ENCODE assay signal across 1 cellular context in the genomic region with DNA sequence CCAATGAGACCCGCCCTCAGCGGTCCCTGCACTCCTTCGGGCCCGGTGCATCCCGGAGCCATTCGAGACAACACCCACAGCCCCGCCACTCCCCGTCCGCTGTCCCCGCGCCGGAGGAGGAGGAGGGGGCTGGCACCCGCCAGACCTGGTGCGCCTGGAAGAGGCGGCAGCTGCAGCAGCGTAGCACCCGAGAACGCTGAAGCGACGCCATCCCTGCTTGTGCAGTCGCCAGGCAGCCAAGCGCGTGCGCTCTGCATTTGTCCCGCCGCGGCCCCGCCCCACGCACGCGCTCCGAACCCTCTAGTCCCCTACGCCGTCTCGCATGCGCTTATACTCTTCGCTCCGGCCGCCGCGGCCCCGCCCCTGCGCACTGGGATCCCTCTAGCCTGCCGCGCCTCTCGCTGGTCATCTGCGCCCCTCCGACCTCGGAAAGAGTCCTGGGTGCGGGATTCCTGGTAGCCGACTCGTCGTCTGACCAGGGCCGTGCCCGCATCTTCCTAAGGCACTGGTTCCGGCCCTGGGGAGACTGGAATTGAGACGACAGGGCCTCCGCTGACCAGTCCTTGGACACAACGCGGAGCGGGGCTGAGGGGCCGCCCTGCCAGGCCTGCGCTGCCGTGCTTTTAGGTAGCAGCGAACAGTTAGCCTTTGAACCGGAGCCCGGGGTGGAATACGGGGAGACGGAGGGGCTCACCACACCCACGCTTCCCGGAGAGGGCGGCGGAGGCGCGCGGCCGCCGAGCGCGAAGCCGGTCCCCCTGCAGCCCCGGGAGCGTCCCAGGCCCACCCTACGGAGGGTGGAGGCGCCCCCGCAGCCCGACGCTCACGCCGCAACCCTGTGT.
A peak's percentile ranks its signal among the peaks of the same experiment; 100 is the strongest.
TF ChIP-seq lines count a peak whose summit lies in the region.

A gene with protein sequence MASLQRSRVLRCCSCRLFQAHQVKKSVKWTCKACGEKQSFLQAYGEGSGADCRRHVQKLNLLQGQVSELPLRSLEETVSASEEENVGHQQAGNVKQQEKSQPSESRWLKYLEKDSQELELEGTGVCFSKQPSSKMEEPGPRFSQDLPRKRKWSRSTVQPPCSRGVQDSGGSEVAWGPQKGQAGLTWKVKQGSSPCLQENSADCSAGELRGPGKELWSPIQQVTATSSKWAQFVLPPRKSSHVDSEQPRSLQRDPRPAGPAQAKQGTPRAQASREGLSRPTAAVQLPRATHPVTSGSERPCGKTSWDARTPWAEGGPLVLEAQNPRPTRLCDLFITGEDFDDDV (minus strand): TSS at position 232 of the 842 bp plus-strand sequence. CDS start 21 bp downstream, at position 211.

TF ChIP-seq in GM12878, 131 proteins besides CTCF, POLR2A, EP300 and RAD21 (continued from another document and continues in another):
- TF ChIP-seq, protein P1, sequence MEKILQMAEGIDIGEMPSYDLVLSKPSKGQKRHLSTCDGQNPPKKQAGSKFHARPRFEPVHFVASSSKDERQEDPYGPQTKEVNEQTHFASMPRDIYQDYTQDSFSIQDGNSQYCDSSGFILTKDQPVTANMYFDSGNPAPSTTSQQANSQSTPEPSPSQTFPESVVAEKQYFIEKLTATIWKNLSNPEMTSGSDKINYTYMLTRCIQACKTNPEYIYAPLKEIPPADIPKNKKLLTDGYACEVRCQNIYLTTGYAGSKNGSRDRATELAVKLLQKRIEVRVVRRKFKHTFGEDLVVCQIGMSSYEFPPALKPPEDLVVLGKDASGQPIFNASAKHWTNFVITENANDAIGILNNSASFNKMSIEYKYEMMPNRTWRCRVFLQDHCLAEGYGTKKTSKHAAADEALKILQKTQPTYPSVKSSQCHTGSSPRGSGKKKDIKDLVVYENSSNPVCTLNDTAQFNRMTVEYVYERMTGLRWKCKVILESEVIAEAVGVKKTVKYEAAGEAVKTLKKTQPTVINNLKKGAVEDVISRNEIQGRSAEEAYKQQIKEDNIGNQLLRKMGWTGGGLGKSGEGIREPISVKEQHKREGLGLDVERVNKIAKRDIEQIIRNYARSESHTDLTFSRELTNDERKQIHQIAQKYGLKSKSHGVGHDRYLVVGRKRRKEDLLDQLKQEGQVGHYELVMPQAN (conservative IDR thresholded peaks at IDR 0.05): peak; percentile 94
- TF ChIP-seq, protein P2, sequence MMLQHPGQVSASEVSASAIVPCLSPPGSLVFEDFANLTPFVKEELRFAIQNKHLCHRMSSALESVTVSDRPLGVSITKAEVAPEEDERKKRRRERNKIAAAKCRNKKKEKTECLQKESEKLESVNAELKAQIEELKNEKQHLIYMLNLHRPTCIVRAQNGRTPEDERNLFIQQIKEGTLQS (IDR thresholded peaks at IDR 0.05; ENCODE audit: borderline replicate concordance, extremely low read depth, low read depth, low read length): no peak
- TF ChIP-seq, protein P3, sequence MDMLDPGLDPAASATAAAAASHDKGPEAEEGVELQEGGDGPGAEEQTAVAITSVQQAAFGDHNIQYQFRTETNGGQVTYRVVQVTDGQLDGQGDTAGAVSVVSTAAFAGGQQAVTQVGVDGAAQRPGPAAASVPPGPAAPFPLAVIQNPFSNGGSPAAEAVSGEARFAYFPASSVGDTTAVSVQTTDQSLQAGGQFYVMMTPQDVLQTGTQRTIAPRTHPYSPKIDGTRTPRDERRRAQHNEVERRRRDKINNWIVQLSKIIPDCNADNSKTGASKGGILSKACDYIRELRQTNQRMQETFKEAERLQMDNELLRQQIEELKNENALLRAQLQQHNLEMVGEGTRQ (IDR thresholded peaks at IDR 0.05; ENCODE audit: borderline replicate concordance, low read depth, low read length): no peak
- TF ChIP-seq MEF2A (IDR thresholded peaks at IDR 0.05; ENCODE audit: insufficient read depth, low read depth, low read length) (no peak), KDM1A (IDR thresholded peaks at IDR 0.05; ENCODE audit: borderline replicate concordance) (no peak), NBN (IDR thresholded peaks at IDR 0.05) (peak; percentile 56), POU2F2 (IDR thresholded peaks at IDR 0.05; ENCODE audit: borderline replicate concordance, low read depth, low read length) (no peak), PAX5 (IDR thresholded peaks at IDR 0.05; ENCODE audit: borderline replicate concordance, low read depth, low read length) (0 out of 2 replicates have a peak, but pooled peaks have one; percentile 6), JUND (IDR thresholded peaks at IDR 0.05; ENCODE audit: low read depth, low read length) (no peak), RB1 (IDR thresholded peaks at IDR 0.05; ENCODE audit: borderline replicate concordance) (0 out of 2 replicates have a peak, but pooled peaks have one; percentile 32), MYC (IDR thresholded peaks at IDR 0.05; ENCODE audit: insufficient read depth, insufficient read length, insufficient replicate concordance, low read length, severe bottlenecking) (peak; percentile 26), PAX8 (IDR thresholded peaks at IDR 0.05) (no peak), POLR2AphosphoS5 (IDR thresholded peaks at IDR 0.05; ENCODE audit: low read length) (peak; percentile 75), EED (IDR thresholded peaks at IDR 0.05; ENCODE audit: low read depth) (no peak), TCF12 (IDR thresholded peaks at IDR 0.05; ENCODE audit: low read depth, low read length) (0 out of 2 replicates have a peak, but pooled peaks have one; percentile 35), ZZZ3 (IDR thresholded peaks at IDR 0.05; ENCODE audit: control insufficient read depth, insufficient read length, low read depth) (no peak), SRF (IDR thresholded peaks at IDR 0.05; ENCODE audit: low read depth in 2 of 2, low read length in 2 of 2) (no peak), GABPA (IDR thresholded peaks at IDR 0.05; ENCODE audit: low read depth) (no peak), IKZF1 (conservative IDR thresholded peaks at IDR 0.05) (peak; percentile 95), ZNF274 (IDR thresholded peaks at IDR 0.05; ENCODE audit: insufficient read depth, insufficient read length) (no peak), YBX1 (IDR thresholded peaks at IDR 0.05) (no peak), ASH2L (IDR thresholded peaks at IDR 0.05; ENCODE audit: borderline replicate concordance, low read depth) (no peak), RFX5 (IDR thresholded peaks at IDR 0.05; ENCODE audit: low read depth, low read length) (no peak), ZSCAN29 (IDR thresholded peaks at IDR 0.05) (no peak), SMAD5 (IDR thresholded peaks at IDR 0.05; ENCODE audit: low read depth) (no peak), NR2C1 (IDR thresholded peaks at IDR 0.05) (peak; percentile 83), IRF4 (IDR thresholded peaks at IDR 0.05; ENCODE audit: low read depth, low read length) (0 out of 2 replicates have a peak, but pooled peaks have one; percentile 9), POLR2AphosphoS2 (IDR thresholded peaks at IDR 0.05; ENCODE audit: low read depth, low read length) (0 out of 2 replicates have a peak, but pooled peaks have one; percentile 70), CHD4 (IDR thresholded peaks at IDR 0.05) (no peak), MXI1 (IDR thresholded peaks at IDR 0.05; ENCODE audit: low read depth, low read length) (peak; percentile 93)
- TF ChIP-seq, protein P4, sequence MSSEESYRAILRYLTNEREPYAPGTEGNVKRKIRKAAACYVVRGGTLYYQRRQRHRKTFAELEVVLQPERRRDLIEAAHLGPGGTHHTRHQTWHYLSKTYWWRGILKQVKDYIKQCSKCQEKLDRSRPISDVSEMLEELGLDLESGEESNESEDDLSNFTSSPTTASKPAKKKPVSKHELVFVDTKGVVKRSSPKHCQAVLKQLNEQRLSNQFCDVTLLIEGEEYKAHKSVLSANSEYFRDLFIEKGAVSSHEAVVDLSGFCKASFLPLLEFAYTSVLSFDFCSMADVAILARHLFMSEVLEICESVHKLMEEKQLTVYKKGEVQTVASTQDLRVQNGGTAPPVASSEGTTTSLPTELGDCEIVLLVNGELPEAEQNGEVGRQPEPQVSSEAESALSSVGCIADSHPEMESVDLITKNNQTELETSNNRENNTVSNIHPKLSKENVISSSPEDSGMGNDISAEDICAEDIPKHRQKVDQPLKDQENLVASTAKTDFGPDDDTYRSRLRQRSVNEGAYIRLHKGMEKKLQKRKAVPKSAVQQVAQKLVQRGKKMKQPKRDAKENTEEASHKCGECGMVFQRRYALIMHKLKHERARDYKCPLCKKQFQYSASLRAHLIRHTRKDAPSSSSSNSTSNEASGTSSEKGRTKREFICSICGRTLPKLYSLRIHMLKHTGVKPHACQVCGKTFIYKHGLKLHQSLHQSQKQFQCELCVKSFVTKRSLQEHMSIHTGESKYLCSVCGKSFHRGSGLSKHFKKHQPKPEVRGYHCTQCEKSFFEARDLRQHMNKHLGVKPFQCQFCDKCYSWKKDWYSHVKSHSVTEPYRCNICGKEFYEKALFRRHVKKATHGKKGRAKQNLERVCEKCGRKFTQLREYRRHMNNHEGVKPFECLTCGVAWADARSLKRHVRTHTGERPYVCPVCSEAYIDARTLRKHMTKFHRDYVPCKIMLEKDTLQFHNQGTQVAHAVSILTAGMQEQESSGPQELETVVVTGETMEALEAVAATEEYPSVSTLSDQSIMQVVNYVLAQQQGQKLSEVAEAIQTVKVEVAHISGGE (CRISPR knock-in tag; IDR thresholded peaks at IDR 0.05): no peak
- TF ChIP-seq, protein P5, sequence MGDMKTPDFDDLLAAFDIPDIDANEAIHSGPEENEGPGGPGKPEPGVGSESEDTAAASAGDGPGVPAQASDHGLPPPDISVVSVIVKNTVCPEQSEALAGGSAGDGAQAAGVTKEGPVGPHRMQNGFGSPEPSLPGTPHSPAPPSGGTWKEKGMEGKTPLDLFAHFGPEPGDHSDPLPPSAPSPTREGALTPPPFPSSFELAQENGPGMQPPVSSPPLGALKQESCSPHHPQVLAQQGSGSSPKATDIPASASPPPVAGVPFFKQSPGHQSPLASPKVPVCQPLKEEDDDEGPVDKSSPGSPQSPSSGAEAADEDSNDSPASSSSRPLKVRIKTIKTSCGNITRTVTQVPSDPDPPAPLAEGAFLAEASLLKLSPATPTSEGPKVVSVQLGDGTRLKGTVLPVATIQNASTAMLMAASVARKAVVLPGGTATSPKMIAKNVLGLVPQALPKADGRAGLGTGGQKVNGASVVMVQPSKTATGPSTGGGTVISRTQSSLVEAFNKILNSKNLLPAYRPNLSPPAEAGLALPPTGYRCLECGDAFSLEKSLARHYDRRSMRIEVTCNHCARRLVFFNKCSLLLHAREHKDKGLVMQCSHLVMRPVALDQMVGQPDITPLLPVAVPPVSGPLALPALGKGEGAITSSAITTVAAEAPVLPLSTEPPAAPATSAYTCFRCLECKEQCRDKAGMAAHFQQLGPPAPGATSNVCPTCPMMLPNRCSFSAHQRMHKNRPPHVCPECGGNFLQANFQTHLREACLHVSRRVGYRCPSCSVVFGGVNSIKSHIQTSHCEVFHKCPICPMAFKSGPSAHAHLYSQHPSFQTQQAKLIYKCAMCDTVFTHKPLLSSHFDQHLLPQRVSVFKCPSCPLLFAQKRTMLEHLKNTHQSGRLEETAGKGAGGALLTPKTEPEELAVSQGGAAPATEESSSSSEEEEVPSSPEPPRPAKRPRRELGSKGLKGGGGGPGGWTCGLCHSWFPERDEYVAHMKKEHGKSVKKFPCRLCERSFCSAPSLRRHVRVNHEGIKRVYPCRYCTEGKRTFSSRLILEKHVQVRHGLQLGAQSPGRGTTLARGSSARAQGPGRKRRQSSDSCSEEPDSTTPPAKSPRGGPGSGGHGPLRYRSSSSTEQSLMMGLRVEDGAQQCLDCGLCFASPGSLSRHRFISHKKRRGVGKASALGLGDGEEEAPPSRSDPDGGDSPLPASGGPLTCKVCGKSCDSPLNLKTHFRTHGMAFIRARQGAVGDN (IDR thresholded peaks at IDR 0.05): peak; percentile 60; the same call in 1 of the 2 replicates
- TF ChIP-seq, protein P6, sequence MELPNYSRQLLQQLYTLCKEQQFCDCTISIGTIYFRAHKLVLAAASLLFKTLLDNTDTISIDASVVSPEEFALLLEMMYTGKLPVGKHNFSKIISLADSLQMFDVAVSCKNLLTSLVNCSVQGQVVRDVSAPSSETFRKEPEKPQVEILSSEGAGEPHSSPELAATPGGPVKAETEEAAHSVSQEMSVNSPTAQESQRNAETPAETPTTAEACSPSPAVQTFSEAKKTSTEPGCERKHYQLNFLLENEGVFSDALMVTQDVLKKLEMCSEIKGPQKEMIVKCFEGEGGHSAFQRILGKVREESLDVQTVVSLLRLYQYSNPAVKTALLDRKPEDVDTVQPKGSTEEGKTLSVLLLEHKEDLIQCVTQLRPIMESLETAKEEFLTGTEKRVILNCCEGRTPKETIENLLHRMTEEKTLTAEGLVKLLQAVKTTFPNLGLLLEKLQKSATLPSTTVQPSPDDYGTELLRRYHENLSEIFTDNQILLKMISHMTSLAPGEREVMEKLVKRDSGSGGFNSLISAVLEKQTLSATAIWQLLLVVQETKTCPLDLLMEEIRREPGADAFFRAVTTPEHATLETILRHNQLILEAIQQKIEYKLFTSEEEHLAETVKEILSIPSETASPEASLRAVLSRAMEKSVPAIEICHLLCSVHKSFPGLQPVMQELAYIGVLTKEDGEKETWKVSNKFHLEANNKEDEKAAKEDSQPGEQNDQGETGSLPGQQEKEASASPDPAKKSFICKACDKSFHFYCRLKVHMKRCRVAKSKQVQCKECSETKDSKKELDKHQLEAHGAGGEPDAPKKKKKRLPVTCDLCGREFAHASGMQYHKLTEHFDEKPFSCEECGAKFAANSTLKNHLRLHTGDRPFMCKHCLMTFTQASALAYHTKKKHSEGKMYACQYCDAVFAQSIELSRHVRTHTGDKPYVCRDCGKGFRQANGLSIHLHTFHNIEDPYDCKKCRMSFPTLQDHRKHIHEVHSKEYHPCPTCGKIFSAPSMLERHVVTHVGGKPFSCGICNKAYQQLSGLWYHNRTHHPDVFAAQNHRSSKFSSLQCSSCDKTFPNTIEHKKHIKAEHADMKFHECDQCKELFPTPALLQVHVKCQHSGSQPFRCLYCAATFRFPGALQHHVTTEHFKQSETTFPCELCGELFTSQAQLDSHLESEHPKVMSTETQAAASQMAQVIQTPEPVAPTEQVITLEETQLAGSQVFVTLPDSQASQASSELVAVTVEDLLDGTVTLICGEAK (IDR thresholded peaks at IDR 0.05; ENCODE audit: borderline replicate concordance): peak; percentile 62; the same call in 1 of the 2 replicates
- TF ChIP-seq, protein P7, sequence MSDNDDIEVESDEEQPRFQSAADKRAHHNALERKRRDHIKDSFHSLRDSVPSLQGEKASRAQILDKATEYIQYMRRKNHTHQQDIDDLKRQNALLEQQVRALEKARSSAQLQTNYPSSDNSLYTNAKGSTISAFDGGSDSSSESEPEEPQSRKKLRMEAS (IDR thresholded peaks at IDR 0.05; ENCODE audit: low read depth, low read length): no peak; the same call in 1 of the 2 replicates
- TF ChIP-seq, protein P8, sequence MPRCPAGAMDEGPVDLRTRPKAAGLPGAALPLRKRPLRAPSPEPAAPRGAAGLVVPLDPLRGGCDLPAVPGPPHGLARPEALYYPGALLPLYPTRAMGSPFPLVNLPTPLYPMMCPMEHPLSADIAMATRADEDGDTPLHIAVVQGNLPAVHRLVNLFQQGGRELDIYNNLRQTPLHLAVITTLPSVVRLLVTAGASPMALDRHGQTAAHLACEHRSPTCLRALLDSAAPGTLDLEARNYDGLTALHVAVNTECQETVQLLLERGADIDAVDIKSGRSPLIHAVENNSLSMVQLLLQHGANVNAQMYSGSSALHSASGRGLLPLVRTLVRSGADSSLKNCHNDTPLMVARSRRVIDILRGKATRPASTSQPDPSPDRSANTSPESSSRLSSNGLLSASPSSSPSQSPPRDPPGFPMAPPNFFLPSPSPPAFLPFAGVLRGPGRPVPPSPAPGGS (IDR thresholded peaks at IDR 0.05; ENCODE audit: borderline replicate concordance, insufficient read depth, low read depth, low read length, poor library complexity, severe bottlenecking): no peak
